Comparison of ENCODE assay signal across 19 cellular contexts in genomic region chr1:116076831-116077230, GRCh38. TPM values are rescaled to one million over a fixed set of nuclear protein-coding genes. Genes with fewer than 3 reads are reported as not detected.
DNase-seq lines count a peak whose midpoint lies in the region; ATAC-seq, FAIRE-seq and TF ChIP-seq lines count a peak whose summit lies in the region.
"Had no signal": no experiment of that assay in that cellular context is flagged by ENCODE, and none has a peak within 500 bp of the region (broad histone marks: within the 10 kb centered on the region; RNA-seq: fewer than 3 reads in every experiment).

No MANE protein-coding gene starts in this region.

- H3K4me1 ChIP-seq in PC-3 (ENCODE audit: insufficient read depth, low read length), result peaks cover 12% of the 10 kb centered on the region

- no peaks in the 10 kb centered on the region for H3F3A ChIP-seq in PC-3 (ENCODE audit: low read length, unreplicated experiment)

- H3K9me2 ChIP-seq in PC-3 (replicated peaks; ENCODE audit: low read length), result no peaks in the 10 kb centered on the region

- H4K20me1 ChIP-seq in PC-3 (ENCODE audit: low read length), result no peaks in the 10 kb centered on the region

- no peak for TF ChIP-seq CTCF in PC-3 (conservative IDR thresholded peaks at IDR 0.05; ENCODE audit: low read depth, low read length)
- no peak for TF ChIP-seq CTCF in epithelial cell of esophagus (IDR thresholded peaks at IDR 0.05; ENCODE audit: insufficient read depth, low read depth, low read length, missing control alignments)

- H3K4me2 ChIP-seq in PC-3 (ENCODE audit: low read length), result no peak overlapping the region

- H3K4me3 ChIP-seq in PC-3 (ENCODE audit: low read length) (no peak overlapping the region), epithelial cell of esophagus (ENCODE audit: low read length) (no peak overlapping the region)
- H3K4me3 ChIP-seq: GM12878 had no signal

- no peaks in the 10 kb centered on the region for H3K27me3 ChIP-seq in PC-3 (ENCODE audit: low read length)

- no peaks in the 10 kb centered on the region for H3K9me3 ChIP-seq in PC-3 (ENCODE audit: low read length)

- POLR2A ChIA-PET in PC-3 (lab: Charles Lee; ENCODE audit: unreplicated experiment), result no interaction called here

- H3K27ac ChIP-seq in PC-3 (ENCODE audit: low read length), result no peak overlapping the region

- H3K9ac ChIP-seq in PC-3 (ENCODE audit: low read length), result no peak overlapping the region

- ATAC-seq in PC-3, result no peak
- ATAC-seq: GM12878, SK-N-SH treated with all-trans-retinoic acid at 6 μM for 48 hours had no signal

- no TSS peak for BruUV-seq in PC-3 (replicated peaks; lab: Mats Ljungman, UMichigan)

- CTCF ChIA-PET in PC-3 (lab: Charles Lee), result no interaction called here

- peak; percentile 62 for DNase-seq in EL
- DNase-seq in PC-3, result peak; percentile 36
- peak; percentile 47 for DNase-seq in epithelial cell of esophagus (ENCODE audit: low read depth)
- peak; percentile 74 for DNase-seq in kidney tubule cell (ENCODE audit: low spot score)
- DNase-seq in GM19239 (ENCODE audit: insufficient read length, low spot score), result no peak
- no peak for DNase-seq in amniotic stem cell (lab: John Stamatoyannopoulos, UW)
- DNase-seq in activated T-cell treated with anti-CD3 and anti-CD28 coated beads, Interleukin-2, amount 50 U/mL, for 48 hours, result no peak
- DNase-seq in activated CD4-positive, alpha-beta T cell treated with anti-CD3 and anti-CD28 coated beads, Interleukin-2, amount 50 U/mL, for 4 hours, result no peak
- DNase-seq: NCI-H1048; NCI-H146; NCI-H2081 treated with DMSO at 0.1 percent for 48 hours; NCI-H345; NK-92 treated with Interleukin-12 subunit alpha and Interleukin-12 subunit beta, amount 100 ng/mL, for 24 hours; OCI-M1; Right ventricle myocardium superior had no signal

- H2AFZ ChIP-seq in PC-3 (ENCODE audit: low read length), result no peak overlapping the region

- FAIRE-seq in GM19239 (lab: Jason Lieb, UNC), result no peak
- FAIRE-seq: GM12878, GM18507, HTR-8/SVneo had no signal

- no peaks in the 10 kb centered on the region for H3K36me3 ChIP-seq in PC-3 (ENCODE audit: low read depth, low read length)

- intact Hi-C loops in PC-3 (cut with micrococcal nuclease), result loop anchor here (1.0 kb wide), 1 partner anchor 46 kb away; no protein-coding TSS in a partner anchor

- H3K79me2 ChIP-seq in PC-3 (ENCODE audit: low read length), result no peaks in the 10 kb centered on the region

RNA-seq across cellular contexts. Expression of gene MAB21L3, which starts 34.4 kb away (rescaled TPM):
- 1.4 and 2.6 TPM in 2 replicates for total RNA-seq in PC-3 (2014; rRNA removed)
- total RNA-seq: Right ventricle myocardium superior had no signal

Comparison
In these comparisons a context has a peak if more than half of its experiments do, and no peak if none do; other contexts are left out.
1. DNase-seq: peak in EL (single experiment), PC-3 (single experiment), epithelial cell of esophagus (single experiment) and kidney tubule cell (single experiment); none in GM19239 (single experiment), amniotic stem cell (single experiment), activated T-cell treated with anti-CD3 and anti-CD28 coated beads, Interleukin-2, amount 50 U/mL, for 48 hours (0 of 2) and activated CD4-positive, alpha-beta T cell treated with anti-CD3 and anti-CD28 coated beads, Interleukin-2, amount 50 U/mL, for 4 hours (0 of 2).